ENCODE assay signal across 29 cellular contexts in genomic region chr16:88593910-88594309, GRCh38. TPM values are rescaled to one million over a fixed set of nuclear protein-coding genes. Genes with fewer than 3 reads are reported as not detected.
"Had no signal": no experiment of that assay in that cellular context is flagged by ENCODE, and none has a peak within 500 bp of the region (broad histone marks: within the 10 kb centered on the region; RNA-seq: fewer than 3 reads in every experiment).

No MANE protein-coding gene starts in this region.

- H3K27ac Mint-ChIP-seq: activated CD4-positive, alpha-beta T cell treated with anti-CD3 and anti-CD28 coated beads, Interleukin-2, amount 10 ng/mL, durations not matched to agents 24 days and 14 days; activated naive CD4-positive, alpha-beta T cell treated with anti-CD3 and anti-CD28 coated beads for 36 hours; activated naive CD8-positive, alpha-beta T cell; activated T-helper 17 cell treated with anti-CD3 and anti-CD28 coated beads, Interleukin-2, amount 50 U/mL, for 72 hours; T-helper 1 cell treated with Interleukin-12 subunit alpha and Interleukin-12 subunit beta and Interleukin-4 antibody, amounts not matched to agents 30 μg/mL and 1 μg/mL, for 36 hours had no signal

- H3K27ac ChIP-seq: brain microvascular endothelial cell, Peyer's patch, RWPE1 had no signal

- H3K4me1 ChIP-seq: Peyer's patch had no signal

- DNase-seq: activated CD4-positive, alpha-beta T cell treated with anti-CD3 and anti-CD28 coated beads, Interleukin-2, amount 10 ng/mL, durations not matched to agents 24 days and 14 days; activated CD4-positive, alpha-beta T cell treated with anti-CD3 and anti-CD28 coated beads, Interleukin-2, amount 50 U/mL, for 48 hours; activated CD4-positive, CD25-positive, alpha-beta regulatory T cell treated with anti-CD3 and anti-CD28 coated beads, Interleukin-2, amount 50 U/mL, for 72 hours; activated CD8-positive, alpha-beta memory T cell treated with anti-CD3 and anti-CD28 coated beads for 24 hours; activated gamma-delta T cell; activated naive CD4-positive, alpha-beta T cell treated with anti-CD3 and anti-CD28 coated beads for 36 hours; activated T-cell treated with anti-CD3 and anti-CD28 coated beads for 4 hours; activated T-cell treated with anti-CD3 and anti-CD28 coated beads, Interleukin-2, amount 50 U/mL, for 48 hours; brain microvascular endothelial cell; cerebellar nuclear complex; MG63; MV-4-11; NCI-H1092 treated with DMSO at 0.1 percent for 48 hours; NCI-H1417 treated with DMSO at 0.1 percent for 48 hours; NCI-H1694; NCI-H2029; NCI-H345; NCI-H510A treated with DMSO at 0.1 percent for 48 hours; NCI-H69; Peyer's patch; SHP77; T-helper 9 cell had no signal

- H3K9me3 ChIP-seq: MG63, Peyer's patch had no signal

- H3K4me1 Mint-ChIP-seq: WTC11 had no signal

- ATAC-seq: activated T-helper 17 cell treated with anti-CD3 and anti-CD28 coated beads, Interleukin-2, amount 50 U/mL, for 72 hours; WTC11 had no signal

- H3K4me3 Mint-ChIP-seq: activated CD4-positive, alpha-beta T cell treated with anti-CD3 and anti-CD28 coated beads, Interleukin-2, amount 10 ng/mL, durations not matched to agents 24 days and 14 days; activated naive CD4-positive, alpha-beta T cell treated with anti-CD3 and anti-CD28 coated beads for 36 hours; activated naive CD8-positive, alpha-beta T cell; activated T-helper 17 cell treated with anti-CD3 and anti-CD28 coated beads, Interleukin-2, amount 50 U/mL, for 72 hours; T-helper 1 cell treated with Interleukin-12 subunit alpha and Interleukin-12 subunit beta and Interleukin-4 antibody, amounts not matched to agents 30 μg/mL and 1 μg/mL, for 36 hours; WTC11 had no signal

- H3K9me3 Mint-ChIP-seq: activated CD4-positive, alpha-beta T cell treated with anti-CD3 and anti-CD28 coated beads, Interleukin-2, amount 10 ng/mL, durations not matched to agents 24 days and 14 days; activated naive CD4-positive, alpha-beta T cell treated with anti-CD3 and anti-CD28 coated beads for 36 hours; activated T-helper 17 cell treated with anti-CD3 and anti-CD28 coated beads, Interleukin-2, amount 50 U/mL, for 72 hours; T-helper 1 cell treated with Interleukin-12 subunit alpha and Interleukin-12 subunit beta and Interleukin-4 antibody, amounts not matched to agents 30 μg/mL and 1 μg/mL, for 36 hours; WTC11 had no signal

- H3K4me3 ChIP-seq: cardiac muscle cell, MG63, Peyer's patch had no signal

- H3K27me3 ChIP-seq: brain microvascular endothelial cell, cardiac muscle cell, MG63, Peyer's patch had no signal

- H3K27me3 Mint-ChIP-seq: activated CD4-positive, alpha-beta T cell treated with anti-CD3 and anti-CD28 coated beads, Interleukin-2, amount 10 ng/mL, durations not matched to agents 24 days and 14 days; activated naive CD8-positive, alpha-beta T cell; activated T-helper 17 cell treated with anti-CD3 and anti-CD28 coated beads, Interleukin-2, amount 50 U/mL, for 72 hours had no signal

RNA-seq across cellular contexts. Expression of gene IL17C, which starts 44.5 kb away (rescaled TPM):
- total RNA-seq: activated CD4-positive, alpha-beta T cell treated with anti-CD3 and anti-CD28 coated beads, Interleukin-2, amount 10 ng/mL, durations not matched to agents 24 days and 14 days; activated naive CD4-positive, alpha-beta T cell treated with anti-CD3 and anti-CD28 coated beads for 36 hours; cardiac muscle cell; Peyer's patch; SK-MEL-5 had no signal
- polyA plus RNA-seq: cardiac muscle cell had no signal
